9 cellular contexts compared by ENCODE assay signal in genomic region chr4:38162240-38162784, GRCh38.
DNase-seq lines count a peak whose midpoint lies in the region; ATAC-seq, FAIRE-seq and TF ChIP-seq lines count a peak whose summit lies in the region.
"Had no signal": no experiment of that assay in that cellular context is flagged by ENCODE, and none has a peak within 500 bp of the region (broad histone marks: within the 10 kb centered on the region; RNA-seq: fewer than 3 reads in every experiment).

No MANE protein-coding gene starts in this region.

- CTCF ChIA-PET in H1 (lab: Charles Lee; ENCODE audit: partially characterized antibody) = interaction anchor here (1.0 to 3.4 kb wide), 5 partner anchors 12 to 513 kb away, joined by 3 to 21 read pairs (median 4); no protein-coding TSS in a partner anchor
- CTCF ChIA-PET in Caco-2 (lab: Charles Lee) = no interaction called here

- TF ChIP-seq CTCF in H1 (IDR thresholded peaks at IDR 0.05; ENCODE audit: control extremely low read depth in 1 of 3, insufficient read depth in 1 of 3, low read depth in 1 of 3, low read length in 3 of 3) (no peak), osteocyte (IDR thresholded peaks at IDR 0.05) (no peak), Caco-2 (IDR thresholded peaks at IDR 0.05; ENCODE audit: insufficient read depth in 1 of 2, low read depth in 1 of 2, low read length in 1 of 2, severe bottlenecking in 1 of 2, unreplicated experiment in 1 of 2) (no peak)

- H2AFZ ChIP-seq in H1 (ENCODE audit: low read length) = no peak overlapping the region

- H3K14ac ChIP-seq in H1 (ENCODE audit: insufficient read length) = no peak overlapping the region

- H3K4me1 Mint-ChIP-seq in osteocyte (ENCODE audit: unreplicated experiment) (peaks cover 28% of the 10 kb centered on the region), Caco-2 (ENCODE audit: low read depth, unreplicated experiment) (peaks cover 11% of the 10 kb centered on the region)

- no peak overlapping the region for H3K4ac ChIP-seq in H1 (replicated peaks; ENCODE audit: insufficient read length, low read depth, low read length)

- H3K56ac ChIP-seq in H1 (replicated peaks; ENCODE audit: insufficient read length, low read depth, low read length) = no peak overlapping the region

- no peak overlapping the region for H3K27ac ChIP-seq in H1 (ENCODE audit: low read depth, low read length)

- no peak for TF ChIP-seq EP300 in H1 (IDR thresholded peaks at IDR 0.05; ENCODE audit: borderline replicate concordance in 1 of 2, low read depth in 2 of 2, low read length in 2 of 2)

- H2BK5ac ChIP-seq in H1 (ENCODE audit: low read depth, low read length) = no peak overlapping the region

- peak overlapping the region; percentile 50 for H3K27ac Mint-ChIP-seq in osteocyte (ENCODE audit: unreplicated experiment)
- no peak overlapping the region for H3K27ac Mint-ChIP-seq in Caco-2 (ENCODE audit: unreplicated experiment)

- peaks cover 7 to 8% of the 10 kb centered on the region in 2 experiments; a peak in 2 of 4 replicates for H3K9me3 ChIP-seq in H1 (ENCODE audit: insufficient read depth in 2 of 2, low read depth in 1 of 2, low read length in 1 of 2)
- H3K9me3 ChIP-seq in Caco-2 = no peaks in the 10 kb centered on the region

- H3K9me3 Mint-ChIP-seq in osteocyte (ENCODE audit: unreplicated experiment) (peaks cover 11% of the 10 kb centered on the region), Caco-2 (ENCODE audit: unreplicated experiment) (peaks cover 9% of the 10 kb centered on the region)

- H4K8ac ChIP-seq in H1 (ENCODE audit: extremely low read depth, insufficient read depth, low read length) = no peak overlapping the region

- H3K27me3 ChIP-seq in H1 (replicated peaks in 1 of 4; ENCODE audit: control insufficient read depth in 3 of 4, extremely low read depth in 1 of 4, insufficient read depth in 3 of 4, low read length in 3 of 4) (peaks cover 0 to 1% (median 0%) of the 10 kb centered on the region in 4 experiments; a peak in 1 of 7 replicates), Caco-2 (replicated peaks; ENCODE audit: control insufficient read depth, insufficient read depth, low read length) (no peaks in the 10 kb centered on the region)
- H3K27me3 ChIP-seq: spleen had no signal

- DNase-seq in EL (peak; percentile 90), NCI-H774 (lab: John Stamatoyannopoulos, UW) (peak; percentile 34), H1 (ENCODE audit: low read depth in 1 of 2, low spot score in 2 of 2) (no peak), osteocyte (ENCODE audit: extremely low spot score, unreplicated experiment) (no peak), epidermal melanocyte (ENCODE audit: insufficient read length, low spot score) (no peak), Caco-2 (no peak)
- no peak for DNase-seq in activated CD8-positive, alpha-beta memory T cell treated with anti-CD3 and anti-CD28 coated beads, Interleukin-2, amount 50 U/mL, for 4 hours
- DNase-seq: spleen had no signal

- no peaks in the 10 kb centered on the region for H3K79me2 ChIP-seq in H1 (ENCODE audit: control insufficient read depth in 1 of 2, insufficient read depth in 2 of 2, low read length in 2 of 2)

- no peak for ATAC-seq in GM18498 (IDR thresholded peaks at IDR 0.05; ENCODE audit: unreplicated experiment)

- no peaks in the 10 kb centered on the region for H3K36me3 Mint-ChIP-seq in osteocyte (ENCODE audit: unreplicated experiment)
- H3K36me3 Mint-ChIP-seq in Caco-2 (ENCODE audit: insufficient read depth, unreplicated experiment) = no peaks in the 10 kb centered on the region

- H3K9ac ChIP-seq in H1 (replicated peaks in 1 of 4; ENCODE audit: extremely low read depth in 1 of 4, low read depth in 3 of 4, low read length in 3 of 4) = no peak overlapping the region

- H3K4me2 ChIP-seq in H1 (ENCODE audit: insufficient read depth in 1 of 2, low read depth in 2 of 2, low read length in 2 of 2) = no peak overlapping the region

- H3K4me3 ChIP-seq in H1 (ENCODE audit: extremely low read depth in 1 of 4, insufficient read depth in 2 of 4, low read depth in 3 of 4, low read length in 4 of 4) (no peak overlapping the region), Caco-2 (ENCODE audit: low read depth, low read length) (no peak overlapping the region)
- H3K4me3 ChIP-seq: spleen had no signal

- H2BK12ac ChIP-seq in H1 (ENCODE audit: low read depth, low read length) = peak overlapping the region; percentile 20; the same call in 1 of the 2 replicates

- H3K23ac ChIP-seq in H1 (ENCODE audit: insufficient read length) = no peak overlapping the region

- no peak for FAIRE-seq in H1 (lab: Jason Lieb, UNC)

- no TSS peak for BruUV-seq in Caco-2 (replicated peaks; lab: Mats Ljungman, UMichigan)

- POLR2A ChIA-PET in H1 (lab: Charles Lee; ENCODE audit: partially characterized antibody) = interaction anchor here (0.6 kb wide), 1 partner anchor 598 kb away, joined by 5 read pairs; no protein-coding TSS in a partner anchor
- POLR2A ChIA-PET in Caco-2 (lab: Charles Lee) = no interaction called here

- peaks cover 5% of the 10 kb centered on the region for H3K27me3 Mint-ChIP-seq in osteocyte (ENCODE audit: unreplicated experiment)
- no peaks in the 10 kb centered on the region for H3K27me3 Mint-ChIP-seq in Caco-2 (ENCODE audit: insufficient read depth, unreplicated experiment)

- peak overlapping the region; percentile 11 for H4K91ac ChIP-seq in H1 (replicated peaks; ENCODE audit: insufficient read length, low read length)

- no peak overlapping the region for H3K18ac ChIP-seq in H1 (ENCODE audit: extremely low read depth, low read length)

- no peak for TF ChIP-seq POLR2A in H1 (IDR thresholded peaks at IDR 0.05; ENCODE audit: control extremely low read depth in 1 of 2, low read depth in 2 of 2, low read length in 2 of 2)

- no peak overlapping the region for H2BK120ac ChIP-seq in H1 (replicated peaks; ENCODE audit: low read depth, low read length)

- peaks cover 0 to 10% (median 2%) of the 10 kb centered on the region in 4 experiments; a peak in 5 of 7 replicates for H3K4me1 ChIP-seq in H1 (replicated peaks in 1 of 4; ENCODE audit: control insufficient read depth in 3 of 4, insufficient read depth in 4 of 4, low read length in 3 of 4)
- no peaks in the 10 kb centered on the region for H3K4me1 ChIP-seq in Caco-2

- H2AK5ac ChIP-seq in H1 (ENCODE audit: low read depth, low read length) = no peak overlapping the region

- H4K5ac ChIP-seq in H1 (ENCODE audit: insufficient read length, low read depth, low read length) = no peak overlapping the region

- H3K79me1 ChIP-seq in H1 (ENCODE audit: low read depth, low read length) = no peaks in the 10 kb centered on the region

- H2BK15ac ChIP-seq in H1 (ENCODE audit: low read length) = no peak overlapping the region; the same call in 1 of the 2 replicates

- H3K36me3 ChIP-seq in H1 (ENCODE audit: control insufficient read depth in 2 of 4, insufficient read depth in 4 of 4, low read length in 3 of 4) (0 out of 8 replicates have a peak, but pooled peaks cover 0 to 3% (median 0%) of the 10 kb centered on the region in 4 experiments), Caco-2 (ENCODE audit: control insufficient read depth, insufficient read depth, low read length) (no peaks in the 10 kb centered on the region)
- H3K36me3 ChIP-seq: spleen had no signal

- H4K20me1 ChIP-seq in H1 (replicated peaks in 1 of 2; ENCODE audit: control insufficient read depth in 1 of 2, insufficient read depth in 2 of 2, low read length in 2 of 2) = no peaks in the 10 kb centered on the region

- H3K23me2 ChIP-seq in H1 (ENCODE audit: low read depth, low read length) = peaks cover 2% of the 10 kb centered on the region; the same call in 1 of the 2 replicates

- intact Hi-C loops in Caco-2 (cut with micrococcal nuclease; ENCODE audit: unreplicated experiment) = no loop called here

- no peak overlapping the region for H3K4me3 Mint-ChIP-seq in osteocyte (ENCODE audit: unreplicated experiment)
- H3K4me3 Mint-ChIP-seq in Caco-2 (ENCODE audit: unreplicated experiment) = no peak overlapping the region

- H2BK20ac ChIP-seq in H1 (ENCODE audit: low read length) = no peak overlapping the region

- no peak for TF ChIP-seq RAD21 in H1 (IDR thresholded peaks at IDR 0.05 in 1 of 2, conservative IDR thresholded peaks at IDR 0.05 in 1 of 2; ENCODE audit: low read depth in 2 of 2, low read length in 2 of 2)

- WGBS in H1 (ENCODE audit: extremely low coverage in 1 of 2, insufficient coverage in 1 of 2, insufficient read length in 1 of 2, insufficient replicate concordance in 2 of 2, low coverage in 1 of 2, low lambda C conversion rate in 2 of 2, missing lambda C conversion rate in 1 of 2), 2 experiments = 72% methylated on average over 4 of the region's 4 CpGs; no CpG with 5 or more reads in 1 of the 2 experiments

TF ChIP-seq in H1, 55 proteins besides CTCF, POLR2A, EP300 and RAD21:
- TF ChIP-seq SIX5 (IDR thresholded peaks at IDR 0.05; ENCODE audit: low read depth, low read length) = no peak
- 0 out of 2 replicates have a peak, but pooled peaks have one; percentile 32 for TF ChIP-seq E2F6 (IDR thresholded peaks at IDR 0.05)

Comparison
In these comparisons a context has a peak if more than half of its experiments do, and no peak if none do; other contexts are left out.
1. DNase-seq: peak in EL (single experiment) and NCI-H774 (single experiment); none in H1 (0 of 2), osteocyte (single experiment), epidermal melanocyte (single experiment), Caco-2 (0 of 2) and activated CD8-positive, alpha-beta memory T cell treated with anti-CD3 and anti-CD28 coated beads, Interleukin-2, amount 50 U/mL, for 4 hours (single experiment).